Comparison of ENCODE assay signal across 14 cellular contexts in the genomic region with DNA sequence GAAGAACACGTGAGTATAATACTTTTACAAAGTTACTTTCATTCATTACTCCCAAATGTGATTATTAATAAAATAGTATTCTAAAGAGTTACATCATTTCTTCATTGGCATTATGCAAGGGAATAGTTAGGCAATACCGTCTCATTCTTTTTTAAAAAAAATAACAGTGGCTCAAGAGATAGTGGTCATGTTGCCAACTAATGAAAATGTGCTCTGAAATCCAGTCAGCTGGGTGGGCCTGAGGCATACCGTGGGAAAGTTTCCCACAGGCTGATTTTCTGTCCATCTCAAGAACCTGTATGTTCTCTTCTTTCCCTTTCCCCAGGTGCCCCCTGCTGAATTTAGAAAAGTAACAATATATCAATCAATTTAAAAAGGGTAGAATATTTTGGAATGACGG. TPM values are rescaled to one million over a fixed set of nuclear protein-coding genes. Genes with fewer than 3 reads are reported as not detected.
A peak's percentile ranks its signal among the peaks of the same experiment; 100 is the strongest.
DNase-seq lines count a peak whose midpoint lies in the region; ATAC-seq and TF ChIP-seq lines count a peak whose summit lies in the region.
"Had no signal": no experiment of that assay in that cellular context is flagged by ENCODE, and none has a peak within 500 bp of the region (broad histone marks: within the 10 kb centered on the region; RNA-seq: fewer than 3 reads in every experiment).

No MANE protein-coding gene starts in this region.

- no peak for TF ChIP-seq CTCF in sigmoid colon (IDR thresholded peaks at IDR 0.05)

- peaks cover 10% of the 10 kb centered on the region for H3K36me3 Mint-ChIP-seq in T-helper 17 cell (ENCODE audit: low read depth)

- intact Hi-C loops in sigmoid colon (cut with DNase I), result no loop called here

- TF ChIP-seq POLR2A in sigmoid colon (IDR thresholded peaks at IDR 0.05), result no peak

- peaks cover 9 to 60% (median 23%) of the 10 kb centered on the region in 4 donors for H3K36me3 ChIP-seq in sigmoid colon

- no peak for ATAC-seq in T-helper 17 cell
- ATAC-seq in GM21447 (IDR thresholded peaks at IDR 0.05; ENCODE audit: unreplicated experiment), result no peak
- ATAC-seq in GM21825 (IDR thresholded peaks at IDR 0.05; ENCODE audit: unreplicated experiment), result no peak
- ATAC-seq: Panc1 had no signal

- no peaks in the 10 kb centered on the region for H3K27me3 ChIP-seq in sigmoid colon

- H3K9me3 ChIP-seq in T-helper 17 cell (ENCODE audit: control insufficient read depth, low read length, poor library complexity, severe bottlenecking) (no peaks in the 10 kb centered on the region), sigmoid colon (no peaks in the 10 kb centered on the region)

- peak overlapping the region; percentile 23 to 52 (median 42) for H3K27ac ChIP-seq in sigmoid colon
- H3K27ac ChIP-seq: C4-2B had no signal

- peak overlapping the region; percentile 62 for H3K27ac Mint-ChIP-seq in T-helper 17 cell
- H3K27ac Mint-ChIP-seq: nephron progenitor cell; T-helper 1 cell treated with Interleukin-12 subunit alpha and Interleukin-12 subunit beta and Interleukin-4 antibody, amounts not matched to agents 30 μg/mL and 1 μg/mL, for 36 hours had no signal

- 81 to 84% methylated on average over 4 of the region's 4 CpGs for WGBS in sigmoid colon, 2 donors

- peaks cover 0 to 20% (median 14%) of the 10 kb centered on the region in 4 donors for H3K4me1 ChIP-seq in sigmoid colon

- H3K27me3 Mint-ChIP-seq in T-helper 17 cell, result no peaks in the 10 kb centered on the region

- peaks cover 14% of the 10 kb centered on the region for H3K4me1 Mint-ChIP-seq in T-helper 17 cell

- DNase-seq in EH (ENCODE audit: low read depth), result peak; percentile 55
- no peak for DNase-seq in T-helper 17 cell
- peak; percentile 42 for DNase-seq in fibroblast of the conjunctiva (ENCODE audit: low read depth)
- no peak for DNase-seq in sigmoid colon
- DNase-seq in DMS53 treated with DMSO at 0.1 percent for 48 hours (lab: John Stamatoyannopoulos, UW; ENCODE audit: unreplicated experiment), result no peak
- DNase-seq in NCI-H1930 (lab: John Stamatoyannopoulos, UW), result no peak
- DNase-seq: activated effector memory CD4-positive, alpha-beta T cell treated with Interleukin-2 at 50 U/mL for 16 hours; NCI-H446; nephron progenitor cell had no signal

- no peak for TF ChIP-seq EP300 in sigmoid colon (IDR thresholded peaks at IDR 0.05)

- no peak overlapping the region for H3K4me3 ChIP-seq in sigmoid colon

- no peak overlapping the region for H3K4me3 Mint-ChIP-seq in T-helper 17 cell
- H3K4me3 Mint-ChIP-seq: nephron progenitor cell; T-helper 1 cell treated with Interleukin-12 subunit alpha and Interleukin-12 subunit beta and Interleukin-4 antibody, amounts not matched to agents 30 μg/mL and 1 μg/mL, for 36 hours had no signal

RNA-seq across cellular contexts. Expression of a gene that starts 40.8 kb away (rescaled TPM):
- 1 to 10 TPM; 4.7 to 5.3 TPM for total RNA-seq in T-helper 17 cell
- 1 to 10 TPM in 1 of 4 donors, under 1 TPM in 1, not detected in 2; 0.68 to 1.9 TPM for total RNA-seq in sigmoid colon
- 1 to 10 TPM in 1 of 3 donors, under 1 TPM in 1, not detected in 1; 0.35 to 2.4 TPM for polyA plus RNA-seq in sigmoid colon

RNA-seq across cellular contexts. Expression of a gene that starts 47.3 kb away (rescaled TPM):
- total RNA-seq in T-helper 17 cell (100 to 1,000 TPM; 156 to 198 TPM), sigmoid colon (100 to 1,000 TPM in 1 of 4 donors, 10 to 100 TPM in 3; 77.0 to 108 (median 92.1) TPM)
- 10 to 100 TPM in 2 of 3 donors, 1 to 10 TPM in 1; 6.0 to 42.2 (median 11.4) TPM for polyA plus RNA-seq in sigmoid colon

Comparison
In these comparisons a context has a peak if more than half of its experiments do, and no peak if none do; other contexts are left out.
1. DNase-seq: peak in EH (single experiment) and fibroblast of the conjunctiva (single experiment); none in T-helper 17 cell (0 of 3), sigmoid colon (single experiment), DMS53 treated with DMSO at 0.1 percent for 48 hours (single experiment) and NCI-H1930 (0 of 2).